Comparison of ENCODE assay signal across 7 cellular contexts in the genomic region with DNA sequence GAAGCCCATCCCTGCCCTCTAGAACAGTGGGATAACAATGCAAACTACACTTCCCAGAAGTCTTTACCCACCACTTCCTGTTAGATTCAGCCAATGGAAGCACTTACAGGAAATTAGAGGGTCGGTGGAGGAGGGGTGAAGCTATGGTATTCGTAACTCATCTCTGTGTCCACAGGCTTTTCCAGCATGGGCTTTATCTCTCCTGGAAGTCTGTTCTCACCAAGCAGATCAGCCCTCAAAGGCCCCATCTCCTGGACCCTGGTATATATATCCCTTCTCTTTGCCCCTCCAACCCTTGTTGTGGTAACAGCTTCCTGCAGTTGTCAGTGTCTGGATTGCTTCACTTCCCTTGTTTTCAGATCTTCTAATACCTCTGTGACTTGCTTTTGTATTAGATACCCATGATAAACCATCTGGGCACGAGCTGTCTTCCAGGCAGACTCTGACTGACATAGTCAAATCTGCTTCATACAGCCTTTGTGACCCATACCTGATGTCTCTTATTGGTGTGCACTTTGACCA.
DNase-seq lines count a peak whose midpoint lies in the region.

No MANE protein-coding gene starts in this region.

- DNase-seq in H7: peak; percentile 47
- DNase-seq in NCI-H2227 treated with DMSO at 0.1 percent for 48 hours (lab: John Stamatoyannopoulos, UW): peak; percentile 6
- peak in 51 of 56 donors; percentile 2 to 83 (median 41) for DNase-seq in amygdala (lab: John Stamatoyannopoulos, UW)
- DNase-seq in inferior parietal cortex (ENCODE audit: extremely low spot score): peak; percentile 90
- DNase-seq in stimulated activated CD4-positive, alpha-beta T cell treated with anti-CD3 and anti-CD28 coated beads, TNF-alpha, amount 100 ng/mL, for 48 hours (ENCODE audit: low read depth in 3 of 3): peak in 2 of 3 donors; percentile 4 to 6
- no peak for DNase-seq in posterior vena cava (ENCODE audit: low spot score)

- no peaks in the 10 kb centered on the region for H3K27me3 ChIP-seq in H7 (ENCODE audit: control insufficient read depth, insufficient read depth, low read length)

- H3K4me3 ChIP-seq in GM08714 (ENCODE audit: low read length) (peak overlapping the region; percentile 53), H7 (ENCODE audit: insufficient read depth, low read depth, low read length) (peak overlapping the region; percentile 34)

- H3K36me3 ChIP-seq in H7 (replicated peaks; ENCODE audit: control insufficient read depth, insufficient read depth, low read length): no peaks in the 10 kb centered on the region

- intact Hi-C loops in posterior vena cava (cut with DNase I): no loop called here
